10 cellular contexts compared by ENCODE assay signal in the genomic region with DNA sequence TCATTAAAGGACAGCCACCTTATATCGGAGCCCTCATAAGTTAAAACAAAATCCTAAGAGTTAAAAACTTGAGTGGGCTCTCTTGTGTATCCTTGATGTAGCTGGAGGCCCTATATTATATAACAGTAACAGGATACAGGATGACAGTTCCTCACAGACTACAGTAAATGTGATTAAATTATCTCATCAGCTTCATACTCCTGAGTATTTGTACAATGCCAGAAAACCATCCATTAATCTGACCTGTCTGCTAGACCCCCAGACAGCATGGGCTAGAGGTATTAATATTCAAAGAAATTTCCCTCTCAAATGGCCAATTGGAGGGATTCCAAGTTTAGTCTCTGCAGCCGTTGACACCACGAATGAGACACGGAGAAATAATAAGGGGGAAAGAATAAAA.
DNase-seq lines count a peak whose midpoint lies in the region; ATAC-seq lines count a peak whose summit lies in the region.
"Had no signal": no experiment of that assay in that cellular context is flagged by ENCODE, and none has a peak within 500 bp of the region (broad histone marks: within the 10 kb centered on the region; RNA-seq: fewer than 3 reads in every experiment).

No MANE protein-coding gene starts in this region.

- DNase-seq in stimulated activated naive CD8-positive, alpha-beta T cell treated with anti-CD3 and anti-CD28 coated beads, Interleukin-15, Interleukin-2, amounts not matched to agents 100 U/mL and 50 U/mL, for 24 hours, result no peak
- DNase-seq in memory B cell (ENCODE audit: low spot score in 2 of 2) (no peak), dermis blood vessel endothelial cell (no peak), NOMO-1 treated with dmso at 0.1 percent for 144 hours (lab: John Stamatoyannopoulos, UW; ENCODE audit: unreplicated experiment) (no peak), LoVo (ENCODE audit: low spot score) (no peak)
- DNase-seq: activated CD4-positive, CD25-positive, alpha-beta regulatory T cell; DND-41 had no signal

- peaks cover 62% of the 10 kb centered on the region for H3K4me1 Mint-ChIP-seq in stimulated activated naive CD8-positive, alpha-beta T cell treated with anti-CD3 and anti-CD28 coated beads, Interleukin-15, Interleukin-2, amounts not matched to agents 100 ng/mL and 50 ng/mL, for 24 hours (ENCODE audit: low read depth)
- peaks cover 52% of the 10 kb centered on the region for H3K4me1 Mint-ChIP-seq in activated naive CD8-positive, alpha-beta T cell (ENCODE audit: low read depth)
- peaks cover 33% of the 10 kb centered on the region for H3K4me1 Mint-ChIP-seq in memory B cell

- no peaks in the 10 kb centered on the region for H3K27me3 Mint-ChIP-seq in stimulated activated naive CD8-positive, alpha-beta T cell treated with anti-CD3 and anti-CD28 coated beads, Interleukin-15, Interleukin-2, amounts not matched to agents 100 ng/mL and 50 ng/mL, for 24 hours
- H3K27me3 Mint-ChIP-seq in activated naive CD8-positive, alpha-beta T cell, result no peaks in the 10 kb centered on the region
- H3K27me3 Mint-ChIP-seq in memory B cell, result no peaks in the 10 kb centered on the region

- no peaks in the 10 kb centered on the region for H3K9me3 Mint-ChIP-seq in stimulated activated naive CD8-positive, alpha-beta T cell treated with anti-CD3 and anti-CD28 coated beads, Interleukin-15, Interleukin-2, amounts not matched to agents 100 ng/mL and 50 ng/mL, for 24 hours
- H3K9me3 Mint-ChIP-seq in activated naive CD8-positive, alpha-beta T cell (ENCODE audit: low read depth), result no peaks in the 10 kb centered on the region
- no peaks in the 10 kb centered on the region for H3K9me3 Mint-ChIP-seq in memory B cell

- H3K36me3 Mint-ChIP-seq in stimulated activated naive CD8-positive, alpha-beta T cell treated with anti-CD3 and anti-CD28 coated beads, Interleukin-15, Interleukin-2, amounts not matched to agents 100 ng/mL and 50 ng/mL, for 24 hours (ENCODE audit: low read depth), result no peaks in the 10 kb centered on the region
- no peaks in the 10 kb centered on the region for H3K36me3 Mint-ChIP-seq in activated naive CD8-positive, alpha-beta T cell
- no peaks in the 10 kb centered on the region for H3K36me3 Mint-ChIP-seq in memory B cell

- ATAC-seq in stimulated activated naive CD8-positive, alpha-beta T cell treated with anti-CD3 and anti-CD28 coated beads, Interleukin-15, Interleukin-2, amounts not matched to agents 100 U/mL and 50 U/mL, for 24 hours, result no peak
- ATAC-seq in memory B cell (ENCODE audit: low read depth) (no peak), HG03175 (IDR thresholded peaks at IDR 0.05; ENCODE audit: unreplicated experiment) (no peak)

- H3K4me3 Mint-ChIP-seq in stimulated activated naive CD8-positive, alpha-beta T cell treated with anti-CD3 and anti-CD28 coated beads, Interleukin-15, Interleukin-2, amounts not matched to agents 100 ng/mL and 50 ng/mL, for 24 hours, result peak overlapping the region; percentile 55
- peak overlapping the region; percentile 55 for H3K4me3 Mint-ChIP-seq in activated naive CD8-positive, alpha-beta T cell
- peak overlapping the region; percentile 83 for H3K4me3 Mint-ChIP-seq in memory B cell

- H3K27ac Mint-ChIP-seq in stimulated activated naive CD8-positive, alpha-beta T cell treated with anti-CD3 and anti-CD28 coated beads, Interleukin-15, Interleukin-2, amounts not matched to agents 100 ng/mL and 50 ng/mL, for 24 hours, result peak overlapping the region; percentile 38
- H3K27ac Mint-ChIP-seq in activated naive CD8-positive, alpha-beta T cell, result peak overlapping the region; percentile 64
- peak overlapping the region; percentile 98 for H3K27ac Mint-ChIP-seq in memory B cell

Comparison
In these comparisons a context has a peak if more than half of its experiments do, and no peak if none do; other contexts are left out.
1. H3K27ac Mint-ChIP-seq: peak in every context shown above with its lines; median percentile 98 in memory B cell; 64 in activated naive CD8-positive, alpha-beta T cell; 38 in stimulated activated naive CD8-positive, alpha-beta T cell treated with anti-CD3 and anti-CD28 coated beads, Interleukin-15, Interleukin-2, amounts not matched to agents 100 ng/mL and 50 ng/mL, for 24 hours.